1 cellular context compared by ENCODE assay signal in genomic region chr12:108619369-108620160, GRCh38.
TF ChIP-seq lines count a peak whose summit lies in the region.

No MANE protein-coding gene starts in this region.

TF ChIP-seq in K562, 482 proteins besides CTCF, POLR2A, EP300 and RAD21 (continued from another document and continues in another):
- TF ChIP-seq, protein P1, sequence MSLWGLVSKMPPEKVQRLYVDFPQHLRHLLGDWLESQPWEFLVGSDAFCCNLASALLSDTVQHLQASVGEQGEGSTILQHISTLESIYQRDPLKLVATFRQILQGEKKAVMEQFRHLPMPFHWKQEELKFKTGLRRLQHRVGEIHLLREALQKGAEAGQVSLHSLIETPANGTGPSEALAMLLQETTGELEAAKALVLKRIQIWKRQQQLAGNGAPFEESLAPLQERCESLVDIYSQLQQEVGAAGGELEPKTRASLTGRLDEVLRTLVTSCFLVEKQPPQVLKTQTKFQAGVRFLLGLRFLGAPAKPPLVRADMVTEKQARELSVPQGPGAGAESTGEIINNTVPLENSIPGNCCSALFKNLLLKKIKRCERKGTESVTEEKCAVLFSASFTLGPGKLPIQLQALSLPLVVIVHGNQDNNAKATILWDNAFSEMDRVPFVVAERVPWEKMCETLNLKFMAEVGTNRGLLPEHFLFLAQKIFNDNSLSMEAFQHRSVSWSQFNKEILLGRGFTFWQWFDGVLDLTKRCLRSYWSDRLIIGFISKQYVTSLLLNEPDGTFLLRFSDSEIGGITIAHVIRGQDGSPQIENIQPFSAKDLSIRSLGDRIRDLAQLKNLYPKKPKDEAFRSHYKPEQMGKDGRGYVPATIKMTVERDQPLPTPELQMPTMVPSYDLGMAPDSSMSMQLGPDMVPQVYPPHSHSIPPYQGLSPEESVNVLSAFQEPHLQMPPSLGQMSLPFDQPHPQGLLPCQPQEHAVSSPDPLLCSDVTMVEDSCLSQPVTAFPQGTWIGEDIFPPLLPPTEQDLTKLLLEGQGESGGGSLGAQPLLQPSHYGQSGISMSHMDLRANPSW (CRISPR knock-in tag; IDR thresholded peaks at IDR 0.05): no peak
- TF ChIP-seq PYGO2 (tag; IDR thresholded peaks at IDR 0.05): peak; percentile 72; the same call in 1 of the 2 replicates
- no peak for TF ChIP-seq ERF (CRISPR knock-in tag; IDR thresholded peaks at IDR 0.05)
- peak; percentile 26; the same call in 1 of the 2 replicates for TF ChIP-seq ILK (tag; IDR thresholded peaks at IDR 0.05; ENCODE audit: borderline replicate concordance, low read depth)
- TF ChIP-seq RBM34 (IDR thresholded peaks at IDR 0.05; ENCODE audit: borderline replicate concordance, insufficient read depth, low read length): no peak
- TF ChIP-seq, protein P2, sequence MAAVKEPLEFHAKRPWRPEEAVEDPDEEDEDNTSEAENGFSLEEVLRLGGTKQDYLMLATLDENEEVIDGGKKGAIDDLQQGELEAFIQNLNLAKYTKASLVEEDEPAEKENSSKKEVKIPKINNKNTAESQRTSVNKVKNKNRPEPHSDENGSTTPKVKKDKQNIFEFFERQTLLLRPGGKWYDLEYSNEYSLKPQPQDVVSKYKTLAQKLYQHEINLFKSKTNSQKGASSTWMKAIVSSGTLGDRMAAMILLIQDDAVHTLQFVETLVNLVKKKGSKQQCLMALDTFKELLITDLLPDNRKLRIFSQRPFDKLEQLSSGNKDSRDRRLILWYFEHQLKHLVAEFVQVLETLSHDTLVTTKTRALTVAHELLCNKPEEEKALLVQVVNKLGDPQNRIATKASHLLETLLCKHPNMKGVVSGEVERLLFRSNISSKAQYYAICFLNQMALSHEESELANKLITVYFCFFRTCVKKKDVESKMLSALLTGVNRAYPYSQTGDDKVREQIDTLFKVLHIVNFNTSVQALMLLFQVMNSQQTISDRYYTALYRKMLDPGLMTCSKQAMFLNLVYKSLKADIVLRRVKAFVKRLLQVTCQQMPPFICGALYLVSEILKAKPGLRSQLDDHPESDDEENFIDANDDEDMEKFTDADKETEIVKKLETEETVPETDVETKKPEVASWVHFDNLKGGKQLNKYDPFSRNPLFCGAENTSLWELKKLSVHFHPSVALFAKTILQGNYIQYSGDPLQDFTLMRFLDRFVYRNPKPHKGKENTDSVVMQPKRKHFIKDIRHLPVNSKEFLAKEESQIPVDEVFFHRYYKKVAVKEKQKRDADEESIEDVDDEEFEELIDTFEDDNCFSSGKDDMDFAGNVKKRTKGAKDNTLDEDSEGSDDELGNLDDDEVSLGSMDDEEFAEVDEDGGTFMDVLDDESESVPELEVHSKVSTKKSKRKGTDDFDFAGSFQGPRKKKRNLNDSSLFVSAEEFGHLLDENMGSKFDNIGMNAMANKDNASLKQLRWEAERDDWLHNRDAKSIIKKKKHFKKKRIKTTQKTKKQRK (IDR thresholded peaks at IDR 0.05; ENCODE audit: borderline replicate concordance, low read depth, low read length): no peak
- TF ChIP-seq PPARD (CRISPR knock-in tag; IDR thresholded peaks at IDR 0.05): no peak
- TF ChIP-seq, protein P3, sequence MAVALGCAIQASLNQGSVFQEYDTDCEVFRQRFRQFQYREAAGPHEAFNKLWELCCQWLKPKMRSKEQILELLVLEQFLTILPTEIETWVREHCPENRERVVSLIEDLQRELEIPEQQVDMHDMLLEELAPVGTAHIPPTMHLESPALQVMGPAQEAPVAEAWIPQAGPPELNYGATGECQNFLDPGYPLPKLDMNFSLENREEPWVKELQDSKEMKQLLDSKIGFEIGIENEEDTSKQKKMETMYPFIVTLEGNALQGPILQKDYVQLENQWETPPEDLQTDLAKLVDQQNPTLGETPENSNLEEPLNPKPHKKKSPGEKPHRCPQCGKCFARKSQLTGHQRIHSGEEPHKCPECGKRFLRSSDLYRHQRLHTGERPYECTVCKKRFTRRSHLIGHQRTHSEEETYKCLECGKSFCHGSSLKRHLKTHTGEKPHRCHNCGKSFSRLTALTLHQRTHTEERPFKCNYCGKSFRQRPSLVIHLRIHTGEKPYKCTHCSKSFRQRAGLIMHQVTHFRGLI (CRISPR knock-in tag; IDR thresholded peaks at IDR 0.05): 0 out of 2 replicates have a peak, but pooled peaks have one; percentile 54
- TF ChIP-seq ZNF197 (CRISPR knock-in tag; IDR thresholded peaks at IDR 0.05; ENCODE audit: low read depth): 0 out of 2 replicates have a peak, but pooled peaks have one; percentile 58
- TF ChIP-seq PRPF4 (IDR thresholded peaks at IDR 0.05; ENCODE audit: insufficient read depth, low read depth, low read length, poor library complexity, severe bottlenecking): no peak
- no peak for TF ChIP-seq ZNF347 (CRISPR knock-in tag; IDR thresholded peaks at IDR 0.05; ENCODE audit: low read depth)
- TF ChIP-seq ETV6 (IDR thresholded peaks at IDR 0.05; ENCODE audit: borderline replicate concordance in 1 of 2, low read depth in 2 of 2, low read length in 1 of 2): no peak
- no peak for TF ChIP-seq ETV6 (CRISPR knock-in tag; IDR thresholded peaks at IDR 0.05; ENCODE audit: borderline replicate concordance)
- TF ChIP-seq HDAC8 (tag; IDR thresholded peaks at IDR 0.05): peak; percentile 78; the same call in 1 of the 2 replicates
- 0 out of 2 replicates have a peak, but pooled peaks have one; percentile 44 for TF ChIP-seq ZNF766 (CRISPR knock-in tag; conservative IDR thresholded peaks at IDR 0.05)
- TF ChIP-seq, protein P4, sequence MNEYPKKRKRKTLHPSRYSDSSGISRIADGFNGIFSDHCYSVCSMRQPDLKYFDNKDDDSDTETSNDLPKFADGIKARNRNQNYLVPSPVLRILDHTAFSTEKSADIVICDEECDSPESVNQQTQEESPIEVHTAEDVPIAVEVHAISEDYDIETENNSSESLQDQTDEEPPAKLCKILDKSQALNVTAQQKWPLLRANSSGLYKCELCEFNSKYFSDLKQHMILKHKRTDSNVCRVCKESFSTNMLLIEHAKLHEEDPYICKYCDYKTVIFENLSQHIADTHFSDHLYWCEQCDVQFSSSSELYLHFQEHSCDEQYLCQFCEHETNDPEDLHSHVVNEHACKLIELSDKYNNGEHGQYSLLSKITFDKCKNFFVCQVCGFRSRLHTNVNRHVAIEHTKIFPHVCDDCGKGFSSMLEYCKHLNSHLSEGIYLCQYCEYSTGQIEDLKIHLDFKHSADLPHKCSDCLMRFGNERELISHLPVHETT (CRISPR knock-in tag; conservative IDR thresholded peaks at IDR 0.05 in 1 of 2, IDR thresholded peaks at IDR 0.05 in 1 of 2): peak in 1 of 2 experiments; percentile 49; a peak in 1 of 4 replicates
- no peak for TF ChIP-seq HEY1 (CRISPR knock-in tag; IDR thresholded peaks at IDR 0.05; ENCODE audit: borderline replicate concordance)
- no peak for TF ChIP-seq ZNF699 (CRISPR knock-in tag; IDR thresholded peaks at IDR 0.05; ENCODE audit: insufficient replicate concordance)
- TF ChIP-seq POLR2H (tag; IDR thresholded peaks at IDR 0.05; ENCODE audit: low read depth): no peak
- no peak for TF ChIP-seq NUFIP1 (IDR thresholded peaks at IDR 0.05; ENCODE audit: partially characterized antibody)
- TF ChIP-seq TRIM24 (IDR thresholded peaks at IDR 0.05): no peak
- TF ChIP-seq ZNF175 (CRISPR knock-in tag; IDR thresholded peaks at IDR 0.05; ENCODE audit: low read depth): no peak
- TF ChIP-seq, protein P5, sequence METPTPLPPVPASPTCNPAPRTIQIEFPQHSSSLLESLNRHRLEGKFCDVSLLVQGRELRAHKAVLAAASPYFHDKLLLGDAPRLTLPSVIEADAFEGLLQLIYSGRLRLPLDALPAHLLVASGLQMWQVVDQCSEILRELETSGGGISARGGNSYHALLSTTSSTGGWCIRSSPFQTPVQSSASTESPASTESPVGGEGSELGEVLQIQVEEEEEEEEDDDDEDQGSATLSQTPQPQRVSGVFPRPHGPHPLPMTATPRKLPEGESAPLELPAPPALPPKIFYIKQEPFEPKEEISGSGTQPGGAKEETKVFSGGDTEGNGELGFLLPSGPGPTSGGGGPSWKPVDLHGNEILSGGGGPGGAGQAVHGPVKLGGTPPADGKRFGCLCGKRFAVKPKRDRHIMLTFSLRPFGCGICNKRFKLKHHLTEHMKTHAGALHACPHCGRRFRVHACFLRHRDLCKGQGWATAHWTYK (CRISPR knock-in tag; IDR thresholded peaks at IDR 0.05): no peak
- 0 out of 2 replicates have a peak, but pooled peaks have one; percentile 52 for TF ChIP-seq ZNF707 (CRISPR knock-in tag; conservative IDR thresholded peaks at IDR 0.05)
- TF ChIP-seq TCFL5 (CRISPR knock-in tag; conservative IDR thresholded peaks at IDR 0.05): 0 out of 2 replicates have a peak, but pooled peaks have one; percentile 52
- no peak for TF ChIP-seq HDAC1 (IDR thresholded peaks at IDR 0.05)
- no peak for TF ChIP-seq SMAD1 (IDR thresholded peaks at IDR 0.05; ENCODE audit: low read depth, low read length, partially characterized antibody)
- no peak for TF ChIP-seq NR2C1 (IDR thresholded peaks at IDR 0.05)
- peak; percentile 70 for TF ChIP-seq NR2C1 (tag; IDR thresholded peaks at IDR 0.05)
- TF ChIP-seq GTF2A2 (tag; IDR thresholded peaks at IDR 0.05): peak; percentile 72
- no peak for TF ChIP-seq TAF15 (IDR thresholded peaks at IDR 0.05; ENCODE audit: low read depth, low read length)
- no peak for TF ChIP-seq CAMTA2 (CRISPR knock-in tag; conservative IDR thresholded peaks at IDR 0.05)
- TF ChIP-seq ADNP (tag; IDR thresholded peaks at IDR 0.05): no peak
- TF ChIP-seq U2AF2 (optimal IDR thresholded peaks at IDR 0.05; ENCODE audit: low read depth, low read length): no peak
- no peak for TF ChIP-seq RAD51 (IDR thresholded peaks at IDR 0.05; ENCODE audit: borderline replicate concordance, low read depth)
- TF ChIP-seq ZBTB43 (CRISPR knock-in tag; IDR thresholded peaks at IDR 0.05): no peak
- TF ChIP-seq TCF7 (IDR thresholded peaks at IDR 0.05; ENCODE audit: borderline replicate concordance): no peak
- no peak for TF ChIP-seq SOX6 (IDR thresholded peaks at IDR 0.05)
- TF ChIP-seq FOXJ3 (CRISPR knock-in tag; IDR thresholded peaks at IDR 0.05): no peak
- TF ChIP-seq PBX2 (CRISPR knock-in tag; IDR thresholded peaks at IDR 0.05; ENCODE audit: low read depth): no peak
- no peak for TF ChIP-seq PBX2 (tag; conservative IDR thresholded peaks at IDR 0.05; ENCODE audit: low read depth)
- TF ChIP-seq, protein P6, sequence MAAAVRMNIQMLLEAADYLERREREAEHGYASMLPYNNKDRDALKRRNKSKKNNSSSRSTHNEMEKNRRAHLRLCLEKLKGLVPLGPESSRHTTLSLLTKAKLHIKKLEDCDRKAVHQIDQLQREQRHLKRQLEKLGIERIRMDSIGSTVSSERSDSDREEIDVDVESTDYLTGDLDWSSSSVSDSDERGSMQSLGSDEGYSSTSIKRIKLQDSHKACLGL (CRISPR knock-in tag; IDR thresholded peaks at IDR 0.05; ENCODE audit: borderline replicate concordance, poor library complexity, severe bottlenecking): no peak
- 0 out of 2 replicates have a peak, but pooled peaks have one; percentile 7 for TF ChIP-seq GMEB1 (CRISPR knock-in tag; IDR thresholded peaks at IDR 0.05)
- TF ChIP-seq POLR3G (IDR thresholded peaks at IDR 0.05; ENCODE audit: extremely low read depth, insufficient read length, insufficient replicate concordance): no peak
- no peak for TF ChIP-seq RHOXF2B (CRISPR knock-in tag; conservative IDR thresholded peaks at IDR 0.05)
- TF ChIP-seq PTTG1 (tag; IDR thresholded peaks at IDR 0.05; ENCODE audit: low read depth): peak; percentile 84
- no peak for TF ChIP-seq ZC3H11A (IDR thresholded peaks at IDR 0.05; ENCODE audit: low read depth, low read length)
- no peak for TF ChIP-seq NR4A1 (CRISPR knock-in tag; IDR thresholded peaks at IDR 0.05)
- 0 out of 2 replicates have a peak, but pooled peaks have one; percentile 27 for TF ChIP-seq NR4A1 (tag; IDR thresholded peaks at IDR 0.05)
- TF ChIP-seq, protein P7, sequence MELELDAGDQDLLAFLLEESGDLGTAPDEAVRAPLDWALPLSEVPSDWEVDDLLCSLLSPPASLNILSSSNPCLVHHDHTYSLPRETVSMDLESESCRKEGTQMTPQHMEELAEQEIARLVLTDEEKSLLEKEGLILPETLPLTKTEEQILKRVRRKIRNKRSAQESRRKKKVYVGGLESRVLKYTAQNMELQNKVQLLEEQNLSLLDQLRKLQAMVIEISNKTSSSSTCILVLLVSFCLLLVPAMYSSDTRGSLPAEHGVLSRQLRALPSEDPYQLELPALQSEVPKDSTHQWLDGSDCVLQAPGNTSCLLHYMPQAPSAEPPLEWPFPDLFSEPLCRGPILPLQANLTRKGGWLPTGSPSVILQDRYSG (tag; conservative IDR thresholded peaks at IDR 0.05; ENCODE audit: low read depth): peak; percentile 82; the same call in 1 of the 2 replicates
- peak; percentile 68; the same call in 1 of the 2 replicates for TF ChIP-seq MECOM (CRISPR knock-in tag; IDR thresholded peaks at IDR 0.05)
- no peak for TF ChIP-seq ARID1B (IDR thresholded peaks at IDR 0.05)
- no peak for TF ChIP-seq EHMT2 (IDR thresholded peaks at IDR 0.05)
